17 cellular contexts compared by ENCODE assay signal in genomic region chr15:47188766-47189507, GRCh38.
"Had no signal": no experiment of that assay in that cellular context is flagged by ENCODE, and none has a peak within 500 bp of the region (broad histone marks: within the 10 kb centered on the region; RNA-seq: fewer than 3 reads in every experiment).

No MANE protein-coding gene starts in this region.

- ATAC-seq: activated T-helper 17 cell treated with anti-CD3 and anti-CD28 coated beads, Interleukin-2, amount 50 U/mL, for 72 hours; heart left ventricle; left lung; natural killer cell; right lobe of liver; stimulated activated memory B cell treated with anti-CD40 and anti-IgM and Interleukin-4, amounts not matched to agents 10 μg/mL and 1 μg/mL and 100 μg/mL, for 72 hours had no signal

- H3K4me3 Mint-ChIP-seq: activated CD4-positive, alpha-beta T cell treated with anti-CD3 and anti-CD28 coated beads, Interleukin-2, amount 10 ng/mL, durations not matched to agents 7 days and 5 days; activated naive CD4-positive, alpha-beta T cell treated with anti-CD3 and anti-CD28 coated beads for 36 hours; activated T-helper 17 cell treated with anti-CD3 and anti-CD28 coated beads, Interleukin-2, amount 50 U/mL, for 72 hours; natural killer cell; stimulated activated memory B cell treated with anti-CD40 and anti-IgM and Interleukin-4, amounts not matched to agents 10 μg/mL and 1 μg/mL and 100 μg/mL, for 72 hours had no signal

- H3K27ac ChIP-seq: esophagus squamous epithelium, heart left ventricle, left lung, prostate gland, right lobe of liver, spleen, tibial artery had no signal

- H3K4me1 Mint-ChIP-seq: activated T-helper 17 cell treated with anti-CD3 and anti-CD28 coated beads, Interleukin-2, amount 50 U/mL, for 72 hours; natural killer cell had no signal

- H3K4me3 ChIP-seq: esophagus squamous epithelium, heart left ventricle, left lung, prostate gland, right lobe of liver, spleen, tibial artery had no signal

- DNase-seq: activated CD4-positive, alpha-beta T cell treated with anti-CD3 and anti-CD28 coated beads, Interleukin-2, amount 10 ng/mL, durations not matched to agents 7 days and 5 days; activated CD4-positive, CD25-positive, alpha-beta regulatory T cell; activated naive CD4-positive, alpha-beta T cell treated with anti-CD3 and anti-CD28 coated beads for 36 hours; activated T-cell treated with anti-CD3 and anti-CD28 coated beads for 4 hours; esophagus squamous epithelium; foreskin fibroblast; heart left ventricle; left lung; natural killer cell; occipital lobe; right lobe of liver; spleen; stimulated activated CD4-positive, alpha-beta T cell treated with anti-CD3 and anti-CD28 coated beads, Interleukin-1b, Interleukin-23, amount 100 ng/mL, for 48 hours; tibial artery had no signal

- H3K9me3 Mint-ChIP-seq: activated CD4-positive, alpha-beta T cell treated with anti-CD3 and anti-CD28 coated beads, Interleukin-2, amount 10 ng/mL, durations not matched to agents 7 days and 5 days; activated naive CD4-positive, alpha-beta T cell treated with anti-CD3 and anti-CD28 coated beads for 36 hours; activated T-helper 17 cell treated with anti-CD3 and anti-CD28 coated beads, Interleukin-2, amount 50 U/mL, for 72 hours; natural killer cell; stimulated activated memory B cell treated with anti-CD40 and anti-IgM and Interleukin-4, amounts not matched to agents 10 μg/mL and 1 μg/mL and 100 μg/mL, for 72 hours had no signal

- H3K27ac Mint-ChIP-seq: activated CD4-positive, alpha-beta T cell treated with anti-CD3 and anti-CD28 coated beads, Interleukin-2, amount 10 ng/mL, durations not matched to agents 7 days and 5 days; activated naive CD4-positive, alpha-beta T cell treated with anti-CD3 and anti-CD28 coated beads for 36 hours; activated T-helper 17 cell treated with anti-CD3 and anti-CD28 coated beads, Interleukin-2, amount 50 U/mL, for 72 hours; natural killer cell; stimulated activated memory B cell treated with anti-CD40 and anti-IgM and Interleukin-4, amounts not matched to agents 10 μg/mL and 1 μg/mL and 100 μg/mL, for 72 hours had no signal

- H3K4me1 ChIP-seq: prostate gland had no signal

- H3K36me3 ChIP-seq: esophagus squamous epithelium, heart left ventricle, left lung, prostate gland, right lobe of liver, spleen, tibial artery had no signal

- H3K27me3 ChIP-seq: right lobe of liver had no signal

- H3K36me3 Mint-ChIP-seq: natural killer cell had no signal

- H3K9me3 ChIP-seq: esophagus squamous epithelium, heart left ventricle, left lung, prostate gland, right lobe of liver, spleen, tibial artery had no signal
